1 cellular context compared by ENCODE assay signal in the genomic region with DNA sequence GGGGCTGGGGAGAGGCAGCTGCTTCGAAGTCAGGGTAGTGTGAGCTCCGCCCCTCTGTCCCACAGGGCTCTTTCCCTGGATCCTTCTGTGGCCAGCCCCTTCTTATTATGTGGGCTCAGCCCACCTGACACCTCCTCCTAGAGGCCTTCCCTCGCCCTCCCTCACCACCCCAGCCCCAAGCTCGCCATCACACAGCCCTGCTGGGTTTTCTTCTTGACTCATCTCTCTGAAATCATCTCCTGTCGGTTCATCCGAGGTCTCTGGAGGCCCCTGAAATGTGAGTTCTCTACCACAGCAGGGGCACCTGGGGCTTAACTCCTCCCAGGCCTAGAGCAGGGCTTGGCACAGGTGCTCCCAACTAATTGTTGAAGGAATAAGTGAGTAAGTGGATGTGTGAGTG.
TF ChIP-seq lines count a peak whose summit lies in the region.

No MANE protein-coding gene starts in this region.

TF ChIP-seq in HEK293, 187 proteins besides CTCF, POLR2A, EP300 and RAD21 (continued from another document):
- TF ChIP-seq, protein P1, sequence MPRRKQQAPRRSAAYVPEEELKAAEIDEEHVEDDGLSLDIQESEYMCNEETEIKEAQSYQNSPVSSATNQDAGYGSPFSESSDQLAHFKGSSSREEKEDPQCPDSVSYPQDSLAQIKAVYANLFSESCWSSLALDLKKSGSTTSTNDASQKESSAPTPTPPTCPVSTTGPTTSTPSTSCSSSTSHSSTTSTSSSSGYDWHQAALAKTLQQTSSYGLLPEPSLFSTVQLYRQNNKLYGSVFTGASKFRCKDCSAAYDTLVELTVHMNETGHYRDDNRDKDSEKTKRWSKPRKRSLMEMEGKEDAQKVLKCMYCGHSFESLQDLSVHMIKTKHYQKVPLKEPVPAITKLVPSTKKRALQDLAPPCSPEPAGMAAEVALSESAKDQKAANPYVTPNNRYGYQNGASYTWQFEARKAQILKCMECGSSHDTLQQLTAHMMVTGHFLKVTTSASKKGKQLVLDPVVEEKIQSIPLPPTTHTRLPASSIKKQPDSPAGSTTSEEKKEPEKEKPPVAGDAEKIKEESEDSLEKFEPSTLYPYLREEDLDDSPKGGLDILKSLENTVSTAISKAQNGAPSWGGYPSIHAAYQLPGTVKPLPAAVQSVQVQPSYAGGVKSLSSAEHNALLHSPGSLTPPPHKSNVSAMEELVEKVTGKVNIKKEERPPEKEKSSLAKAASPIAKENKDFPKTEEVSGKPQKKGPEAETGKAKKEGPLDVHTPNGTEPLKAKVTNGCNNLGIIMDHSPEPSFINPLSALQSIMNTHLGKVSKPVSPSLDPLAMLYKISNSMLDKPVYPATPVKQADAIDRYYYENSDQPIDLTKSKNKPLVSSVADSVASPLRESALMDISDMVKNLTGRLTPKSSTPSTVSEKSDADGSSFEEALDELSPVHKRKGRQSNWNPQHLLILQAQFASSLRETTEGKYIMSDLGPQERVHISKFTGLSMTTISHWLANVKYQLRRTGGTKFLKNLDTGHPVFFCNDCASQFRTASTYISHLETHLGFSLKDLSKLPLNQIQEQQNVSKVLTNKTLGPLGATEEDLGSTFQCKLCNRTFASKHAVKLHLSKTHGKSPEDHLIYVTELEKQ (tag by site-specific recombination; IDR thresholded peaks at IDR 0.05; ENCODE audit: borderline replicate concordance): no peak
- peak; percentile 48; the same call in 1 of the 2 replicates for TF ChIP-seq EGR2 (tag by site-specific recombination; IDR thresholded peaks at IDR 0.05; ENCODE audit: low read depth)
- TF ChIP-seq ZNF341 (tag by site-specific recombination; IDR thresholded peaks at IDR 0.05; ENCODE audit: low read depth): no peak
- TF ChIP-seq SP2 (tag by site-specific recombination; IDR thresholded peaks at IDR 0.05): no peak
- TF ChIP-seq, protein P2, sequence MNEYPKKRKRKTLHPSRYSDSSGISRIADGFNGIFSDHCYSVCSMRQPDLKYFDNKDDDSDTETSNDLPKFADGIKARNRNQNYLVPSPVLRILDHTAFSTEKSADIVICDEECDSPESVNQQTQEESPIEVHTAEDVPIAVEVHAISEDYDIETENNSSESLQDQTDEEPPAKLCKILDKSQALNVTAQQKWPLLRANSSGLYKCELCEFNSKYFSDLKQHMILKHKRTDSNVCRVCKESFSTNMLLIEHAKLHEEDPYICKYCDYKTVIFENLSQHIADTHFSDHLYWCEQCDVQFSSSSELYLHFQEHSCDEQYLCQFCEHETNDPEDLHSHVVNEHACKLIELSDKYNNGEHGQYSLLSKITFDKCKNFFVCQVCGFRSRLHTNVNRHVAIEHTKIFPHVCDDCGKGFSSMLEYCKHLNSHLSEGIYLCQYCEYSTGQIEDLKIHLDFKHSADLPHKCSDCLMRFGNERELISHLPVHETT (tag by site-specific recombination; IDR thresholded peaks at IDR 0.05): no peak
- TF ChIP-seq, protein P3, sequence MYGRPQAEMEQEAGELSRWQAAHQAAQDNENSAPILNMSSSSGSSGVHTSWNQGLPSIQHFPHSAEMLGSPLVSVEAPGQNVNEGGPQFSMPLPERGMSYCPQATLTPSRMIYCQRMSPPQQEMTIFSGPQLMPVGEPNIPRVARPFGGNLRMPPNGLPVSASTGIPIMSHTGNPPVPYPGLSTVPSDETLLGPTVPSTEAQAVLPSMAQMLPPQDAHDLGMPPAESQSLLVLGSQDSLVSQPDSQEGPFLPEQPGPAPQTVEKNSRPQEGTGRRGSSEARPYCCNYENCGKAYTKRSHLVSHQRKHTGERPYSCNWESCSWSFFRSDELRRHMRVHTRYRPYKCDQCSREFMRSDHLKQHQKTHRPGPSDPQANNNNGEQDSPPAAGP (tag by site-specific recombination; IDR thresholded peaks at IDR 0.05): peak; percentile 53
